19 cellular contexts compared by ENCODE assay signal in genomic region chrX:77114501-77114900, GRCh38.
DNase-seq lines count a peak whose midpoint lies in the region; FAIRE-seq and TF ChIP-seq lines count a peak whose summit lies in the region.
"Had no signal": no experiment of that assay in that cellular context is flagged by ENCODE, and none has a peak within 500 bp of the region (broad histone marks: within the 10 kb centered on the region; RNA-seq: fewer than 3 reads in every experiment).

No MANE protein-coding gene starts in this region.

- H3K36me3 ChIP-seq in H1 (ENCODE audit: control insufficient read depth in 2 of 4, insufficient read depth in 4 of 4, low read length in 3 of 4) (no peaks in the 10 kb centered on the region), neural progenitor cell (no peaks in the 10 kb centered on the region), esophagus muscularis mucosa (no peaks in the 10 kb centered on the region), colonic mucosa (no peaks in the 10 kb centered on the region), MM.1S (replicated peaks; ENCODE audit: insufficient read depth, low read length) (no peaks in the 10 kb centered on the region)
- H3K36me3 ChIP-seq: BE2C, HAP-1 had no signal

- 90% methylated on average over 1 of the region's 1 CpG; no CpG with 5 or more reads in 1 of the 2 experiments for WGBS in H1 (ENCODE audit: extremely low coverage in 1 of 2, insufficient coverage in 1 of 2, insufficient read length in 1 of 2, insufficient replicate concordance in 2 of 2, low coverage in 1 of 2, low lambda C conversion rate in 2 of 2, missing lambda C conversion rate in 1 of 2), 2 experiments
- WGBS in esophagus muscularis mucosa = 73% methylated on average over 1 of the region's 1 CpG

- no peaks in the 10 kb centered on the region for H3K79me1 ChIP-seq in H1 (ENCODE audit: low read depth, low read length)

- intact Hi-C loops in esophagus muscularis mucosa (cut with DNase I) (no loop called here), colonic mucosa (cut with DNase I) (no loop called here)

- H2BK5ac ChIP-seq in H1 (ENCODE audit: low read depth, low read length) = no peak overlapping the region

- H3K9me3 Mint-ChIP-seq in neural progenitor cell = peaks cover 5% of the 10 kb centered on the region

- no peak overlapping the region for H3K56ac ChIP-seq in H1 (replicated peaks; ENCODE audit: insufficient read length, low read depth, low read length)

- no peak overlapping the region for H2BK20ac ChIP-seq in H1 (ENCODE audit: low read length)

- H3K18ac ChIP-seq in H1 (ENCODE audit: extremely low read depth, low read length) = no peak overlapping the region

- TF ChIP-seq POLR2A in H1 (IDR thresholded peaks at IDR 0.05; ENCODE audit: control extremely low read depth in 1 of 2, low read depth in 2 of 2, low read length in 2 of 2) (no peak), esophagus muscularis mucosa (IDR thresholded peaks at IDR 0.05; ENCODE audit: low read depth) (no peak)

- H3K23ac ChIP-seq in H1 (ENCODE audit: insufficient read length) = no peak overlapping the region

- TF ChIP-seq RAD21 in H1 (IDR thresholded peaks at IDR 0.05 in 1 of 2, conservative IDR thresholded peaks at IDR 0.05 in 1 of 2; ENCODE audit: low read depth in 2 of 2, low read length in 2 of 2) = peak; percentile 35 to 38; a peak in 3 of 4 replicates

- DNase-seq in GM18507 (ENCODE audit: extremely low spot score, insufficient read length, low read depth) (no peak), OCI-M1 (lab: John Stamatoyannopoulos, UW) (peak; percentile 1), H1 (ENCODE audit: low read depth in 1 of 2, low spot score in 2 of 2) (no peak), neural progenitor cell (ENCODE audit: low spot score) (no peak), esophagus muscularis mucosa (ENCODE audit: extremely low spot score) (no peak), colonic mucosa (no peak), MM.1S (no peak), GOT3 (lab: John Stamatoyannopoulos, UW) (no peak)
- DNase-seq: ACHN; BE2C; C1 segment of cervical spinal cord; CD4-positive, CD25-positive, alpha-beta regulatory T cell; DMS153; DMS79; GM23248; KG1 had no signal

- H3K27ac Mint-ChIP-seq in neural progenitor cell = no peak overlapping the region
- H3K27ac Mint-ChIP-seq: CD4-positive, CD25-positive, alpha-beta regulatory T cell had no signal

- H2AFZ ChIP-seq in H1 (ENCODE audit: low read length) (no peak overlapping the region), neural progenitor cell (replicated peaks) (no peak overlapping the region), MM.1S (ENCODE audit: low read length) (no peak overlapping the region)
- H2AFZ ChIP-seq: GM23248 had no signal

- H3K27me3 Mint-ChIP-seq in neural progenitor cell (ENCODE audit: insufficient read depth, low read depth) = peaks cover 2% of the 10 kb centered on the region
- H3K27me3 Mint-ChIP-seq: CD4-positive, CD25-positive, alpha-beta regulatory T cell had no signal

- TF ChIP-seq EP300 in H1 (IDR thresholded peaks at IDR 0.05; ENCODE audit: borderline replicate concordance in 1 of 2, low read depth in 2 of 2, low read length in 2 of 2) (no peak), esophagus muscularis mucosa (IDR thresholded peaks at IDR 0.05) (no peak)

- H3K9ac ChIP-seq in H1 (replicated peaks in 1 of 4; ENCODE audit: extremely low read depth in 1 of 4, low read depth in 3 of 4, low read length in 3 of 4) (no peak overlapping the region), neural progenitor cell (no peak overlapping the region), colonic mucosa (ENCODE audit: low read depth in 2 of 2, low read length in 2 of 2) (no peak overlapping the region), MM.1S (ENCODE audit: low read length) (no peak overlapping the region)
- H3K9ac ChIP-seq: GM23248 had no signal

- H3K27me3 ChIP-seq in H1 (replicated peaks in 1 of 4; ENCODE audit: control insufficient read depth in 3 of 4, extremely low read depth in 1 of 4, insufficient read depth in 3 of 4, low read length in 3 of 4) (no peaks in the 10 kb centered on the region), neural progenitor cell (no peaks in the 10 kb centered on the region), esophagus muscularis mucosa (no peaks in the 10 kb centered on the region), colonic mucosa (no peaks in the 10 kb centered on the region), MM.1S (replicated peaks; ENCODE audit: insufficient read depth, low read length) (no peaks in the 10 kb centered on the region)
- H3K27me3 ChIP-seq: BE2C had no signal

- no peak overlapping the region for H3K4me3 Mint-ChIP-seq in neural progenitor cell
- H3K4me3 Mint-ChIP-seq: CD4-positive, CD25-positive, alpha-beta regulatory T cell had no signal

- no peak overlapping the region for H4K91ac ChIP-seq in H1 (replicated peaks; ENCODE audit: insufficient read length, low read length)

- H3K9me2 ChIP-seq in MM.1S (replicated peaks; ENCODE audit: insufficient read depth, low read length) = no peaks in the 10 kb centered on the region

- H2BK12ac ChIP-seq in H1 (ENCODE audit: low read depth, low read length) = no peak overlapping the region

- H3K9me3 ChIP-seq in H1 (ENCODE audit: insufficient read depth in 2 of 2, low read depth in 1 of 2, low read length in 1 of 2) (no peaks in the 10 kb centered on the region), neural progenitor cell (ENCODE audit: low read depth) (no peaks in the 10 kb centered on the region), esophagus muscularis mucosa (no peaks in the 10 kb centered on the region), colonic mucosa (no peaks in the 10 kb centered on the region), MM.1S (replicated peaks; ENCODE audit: insufficient read depth, low read length) (no peaks in the 10 kb centered on the region)
- H3K9me3 ChIP-seq: BE2C, HAP-1 had no signal

- no peak overlapping the region for H3K14ac ChIP-seq in H1 (ENCODE audit: insufficient read length)

- H3K79me2 ChIP-seq in H1 (ENCODE audit: control insufficient read depth in 1 of 2, insufficient read depth in 2 of 2, low read length in 2 of 2) (no peaks in the 10 kb centered on the region), neural progenitor cell (ENCODE audit: low read depth) (no peaks in the 10 kb centered on the region), MM.1S (ENCODE audit: low read length) (no peaks in the 10 kb centered on the region)

- no peaks in the 10 kb centered on the region for H3K23me2 ChIP-seq in H1 (ENCODE audit: low read depth, low read length)

- H2BK120ac ChIP-seq in H1 (replicated peaks; ENCODE audit: low read depth, low read length) = no peak overlapping the region

- peaks cover 0 to 2% (median 0%) of the 10 kb centered on the region in 4 experiments; a peak in 1 of 7 replicates for H3K4me1 ChIP-seq in H1 (replicated peaks in 1 of 4; ENCODE audit: control insufficient read depth in 3 of 4, insufficient read depth in 4 of 4, low read length in 3 of 4)
- no peaks in the 10 kb centered on the region for H3K4me1 ChIP-seq in neural progenitor cell
- H3K4me1 ChIP-seq in esophagus muscularis mucosa = no peaks in the 10 kb centered on the region
- H3K4me1 ChIP-seq in colonic mucosa = no peaks in the 10 kb centered on the region
- peaks cover 7% of the 10 kb centered on the region; the same call in 1 of the 2 replicates for H3K4me1 ChIP-seq in MM.1S (ENCODE audit: low read length)
- H3K4me1 ChIP-seq: BE2C, HAP-1 had no signal

- TF ChIP-seq CTCF in H1 (IDR thresholded peaks at IDR 0.05; ENCODE audit: control extremely low read depth in 1 of 3, insufficient read depth in 1 of 3, low read depth in 1 of 3, low read length in 3 of 3) (peak in 1 of 3 experiments; percentile 29; a peak in 1 of 4 replicates), neural progenitor cell (IDR thresholded peaks at IDR 0.05) (peak; percentile 19), esophagus muscularis mucosa (IDR thresholded peaks at IDR 0.05) (no peak), colonic mucosa (IDR thresholded peaks at IDR 0.05) (no peak), MM.1S (IDR thresholded peaks at IDR 0.05; ENCODE audit: low read length) (no peak)

- H4K5ac ChIP-seq in H1 (ENCODE audit: insufficient read length, low read depth, low read length) = no peak overlapping the region

- H3K4me2 ChIP-seq in H1 (ENCODE audit: insufficient read depth in 1 of 2, low read depth in 2 of 2, low read length in 2 of 2) = no peak overlapping the region
- H3K4me2 ChIP-seq in neural progenitor cell = no peak overlapping the region
- no peak overlapping the region for H3K4me2 ChIP-seq in MM.1S (ENCODE audit: low read depth, low read length)

- no peaks in the 10 kb centered on the region for H4K20me1 ChIP-seq in H1 (replicated peaks in 1 of 2; ENCODE audit: control insufficient read depth in 1 of 2, insufficient read depth in 2 of 2, low read length in 2 of 2)
- H4K20me1 ChIP-seq in neural progenitor cell (ENCODE audit: low read depth) = no peaks in the 10 kb centered on the region
- no peaks in the 10 kb centered on the region for H4K20me1 ChIP-seq in MM.1S (ENCODE audit: insufficient read depth, low read length)

- no peak overlapping the region for H3K4me3 ChIP-seq in H1 (ENCODE audit: extremely low read depth in 1 of 4, insufficient read depth in 2 of 4, low read depth in 3 of 4, low read length in 4 of 4)
- H3K4me3 ChIP-seq in neural progenitor cell = no peak overlapping the region
- no peak overlapping the region for H3K4me3 ChIP-seq in esophagus muscularis mucosa
- H3K4me3 ChIP-seq in colonic mucosa = no peak overlapping the region
- no peak overlapping the region for H3K4me3 ChIP-seq in MM.1S (ENCODE audit: low read length)
- H3K4me3 ChIP-seq: GM12878, GM23248, HAP-1 had no signal

- H3K4ac ChIP-seq in H1 (replicated peaks; ENCODE audit: insufficient read length, low read depth, low read length) = no peak overlapping the region

- no peaks in the 10 kb centered on the region for H3K4me1 Mint-ChIP-seq in neural progenitor cell
- H3K4me1 Mint-ChIP-seq: CD4-positive, CD25-positive, alpha-beta regulatory T cell had no signal

- H3F3A ChIP-seq in neural progenitor cell (ENCODE audit: low read depth) (no peaks in the 10 kb centered on the region), MM.1S (ENCODE audit: insufficient read depth, low read length) (no peaks in the 10 kb centered on the region)

- H3K27ac ChIP-seq in H1 (ENCODE audit: low read depth, low read length) (no peak overlapping the region), neural progenitor cell (no peak overlapping the region), esophagus muscularis mucosa (replicated peaks in 1 of 4) (no peak overlapping the region), colonic mucosa (no peak overlapping the region), MM.1S (ENCODE audit: low read length) (no peak overlapping the region)
- H3K27ac ChIP-seq: GM23248 had no signal

- H2AK5ac ChIP-seq in H1 (ENCODE audit: low read depth, low read length) = no peak overlapping the region

- H2BK15ac ChIP-seq in H1 (ENCODE audit: low read length) = no peak overlapping the region

- POLR2A ChIA-PET in H1 (lab: Charles Lee; ENCODE audit: partially characterized antibody) = no interaction called here

- no peaks in the 10 kb centered on the region for H3K36me3 Mint-ChIP-seq in neural progenitor cell
- H3K36me3 Mint-ChIP-seq: CD4-positive, CD25-positive, alpha-beta regulatory T cell had no signal

- H4K8ac ChIP-seq in H1 (ENCODE audit: extremely low read depth, insufficient read depth, low read length) = no peak overlapping the region

- peak; percentile 49 for FAIRE-seq in GM18507 (lab: Jason Lieb, UNC)
- no peak for FAIRE-seq in H1 (lab: Jason Lieb, UNC)
- FAIRE-seq: A204.1, GM12878 had no signal

- CTCF ChIA-PET in H1 (lab: Charles Lee; ENCODE audit: partially characterized antibody) = interaction anchor here (1.1 to 1.3 kb wide), 3 partner anchors 10 to 109 kb away, joined by 3 read pairs; no protein-coding TSS in a partner anchor
